Comparison of ENCODE assay signal across 21 cellular contexts in the genomic region with DNA sequence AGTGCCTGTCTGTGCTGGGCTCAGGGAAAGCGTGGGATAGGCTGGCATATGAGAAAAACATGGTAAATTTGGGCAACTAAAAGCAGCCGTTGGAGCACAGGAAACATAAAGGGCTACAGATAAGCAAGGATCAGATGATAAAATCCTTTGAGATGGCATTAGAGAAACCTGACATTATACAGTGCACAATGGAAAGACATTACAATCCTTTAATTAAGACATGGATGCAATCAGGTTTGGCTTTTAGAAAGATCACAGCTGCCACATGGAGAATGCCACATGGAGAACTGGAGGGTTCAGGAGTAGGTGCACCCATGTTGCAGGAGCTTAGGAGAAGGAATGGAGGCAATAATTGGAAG.
"Had no signal": no experiment of that assay in that cellular context is flagged by ENCODE, and none has a peak within 500 bp of the region (broad histone marks: within the 10 kb centered on the region; RNA-seq: fewer than 3 reads in every experiment).

No MANE protein-coding gene starts in this region.

- H3K4me1 ChIP-seq: psoas muscle, uterus had no signal

- DNase-seq: activated CD4-positive, alpha-beta memory T cell treated with anti-CD3 and anti-CD28 coated beads, Interleukin-2, amount 10 ng/mL, durations not matched to agents 7 days and 5 days; activated CD4-positive, alpha-beta T cell treated with anti-CD3 and anti-CD28 coated beads for 36 hours; activated CD8-positive, alpha-beta memory T cell treated with anti-CD3 and anti-CD28 coated beads, Interleukin-2, amount 10 ng/mL, durations not matched to agents 7 days and 5 days; activated naive CD4-positive, alpha-beta T cell treated with anti-CD3 and anti-CD28 coated beads for 36 hours; activated T-cell treated with anti-CD3 and anti-CD28 coated beads, Interleukin-2, amount 50 U/mL, for 1 hour; caudate nucleus; effector memory CD8-positive, alpha-beta T cell; left cardiac atrium; mesenchymal stem cell; naive thymus-derived CD8-positive, alpha-beta T cell; ovary; psoas muscle; right cardiac atrium; stimulated activated CD4-positive, alpha-beta T cell treated with anti-CD3 and anti-CD28 coated beads, Interleukin-2, amount 100 ng/mL, for 24 hours; stimulated activated naive CD8-positive, alpha-beta T cell treated with anti-CD3 and anti-CD28 coated beads, Interleukin-15, Interleukin-2, amounts not matched to agents 100 U/mL and 50 U/mL, for 24 hours; substantia nigra; uterus had no signal

- H3K9me3 ChIP-seq: ovary, psoas muscle, tibial nerve, uterus had no signal

- H3K27me3 ChIP-seq: hepatocyte, ovary, tibial nerve, uterus had no signal

- FAIRE-seq: islet of Langerhans had no signal

- H3K4me3 ChIP-seq: hepatocyte, ovary, psoas muscle, tibial nerve, uterus had no signal

- H3K27ac ChIP-seq: hepatocyte, ovary, psoas muscle, tibial nerve, uterus had no signal

- ATAC-seq: activated CD8-positive, alpha-beta memory T cell treated with anti-CD3 and anti-CD28 coated beads, Interleukin-2, amount 10 ng/mL, durations not matched to agents 7 days and 5 days; effector memory CD8-positive, alpha-beta T cell; left cardiac atrium; naive thymus-derived CD8-positive, alpha-beta T cell; psoas muscle; right cardiac atrium; WTC11 had no signal

- H3K4me2 ChIP-seq: hepatocyte had no signal

- H3K36me3 ChIP-seq: ovary, tibial nerve, uterus had no signal
